In the genomic region with DNA sequence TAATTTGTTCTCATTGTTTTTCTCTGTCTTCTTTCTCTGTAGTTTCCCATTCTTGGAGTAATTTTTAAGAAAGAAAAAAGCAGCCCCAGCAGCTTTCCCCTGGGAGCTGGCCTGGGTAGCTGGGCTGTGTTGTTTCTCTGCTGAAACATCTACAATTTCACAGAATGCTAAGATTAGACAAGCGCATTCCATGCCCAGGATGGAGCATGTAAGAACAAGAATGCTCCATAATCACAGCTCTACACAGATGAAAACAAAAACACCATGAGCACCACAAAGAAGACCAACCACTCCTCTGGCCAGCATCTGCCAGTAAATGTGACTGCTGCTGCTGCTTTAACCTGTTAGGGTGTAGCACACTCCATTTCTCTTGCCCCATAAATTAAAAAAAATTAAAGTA, we compare ENCODE assay signal across 19 cellular contexts.
DNase-seq lines count a peak whose midpoint lies in the region; ATAC-seq, FAIRE-seq and TF ChIP-seq lines count a peak whose summit lies in the region.
"Had no signal": no experiment of that assay in that cellular context is flagged by ENCODE, and none has a peak within 500 bp of the region (broad histone marks: within the 10 kb centered on the region; RNA-seq: fewer than 3 reads in every experiment).

No MANE protein-coding gene starts in this region.

- H3K4me1 Mint-ChIP-seq in chondrocyte (ENCODE audit: low read depth) (peaks cover 15% of the 10 kb centered on the region), nephron (peaks cover 15% of the 10 kb centered on the region)
- H3K4me1 Mint-ChIP-seq: activated B cell treated with CpG ODN at 0.5 μM for 24 hours; activated naive CD4-positive, alpha-beta T cell treated with anti-CD3 and anti-CD28 coated beads, Interleukin-2, amount 50 U/mL, for 24 hours had no signal

- ATAC-seq in DND-41 (ENCODE audit: insufficient read depth, low read depth): no peak; the same call in 2 of the 3 replicates
- ATAC-seq in GM21381 (IDR thresholded peaks at IDR 0.05; ENCODE audit: unreplicated experiment): no peak
- ATAC-seq in GM21390 (IDR thresholded peaks at IDR 0.05; ENCODE audit: unreplicated experiment): no peak
- ATAC-seq: heart right ventricle, left cardiac atrium had no signal

- no peaks in the 10 kb centered on the region for H4K20me1 ChIP-seq in DND-41 (ENCODE audit: insufficient read depth, low read length)

- H3K9me3 Mint-ChIP-seq in chondrocyte (ENCODE audit: low read depth): peaks cover 3% of the 10 kb centered on the region
- H3K9me3 Mint-ChIP-seq in nephron: no peaks in the 10 kb centered on the region
- H3K9me3 Mint-ChIP-seq: activated B cell treated with CpG ODN at 0.5 μM for 24 hours; activated naive CD4-positive, alpha-beta T cell treated with anti-CD3 and anti-CD28 coated beads, Interleukin-2, amount 50 U/mL, for 24 hours; central memory CD8-positive, alpha-beta T cell had no signal

- no peak for TF ChIP-seq CTCF in DND-41 (IDR thresholded peaks at IDR 0.05; ENCODE audit: borderline replicate concordance, extremely low read depth, low read length, poor library complexity, severe bottlenecking)
- TF ChIP-seq CTCF in chondrocyte (IDR thresholded peaks at IDR 0.05): no peak
- no peak for TF ChIP-seq CTCF in nephron (IDR thresholded peaks at IDR 0.05; ENCODE audit: unreplicated experiment in 3 of 3)

- H3K27ac ChIP-seq in DND-41 (ENCODE audit: low read length): no peak overlapping the region
- H3K27ac ChIP-seq: heart right ventricle, PC-9, tibial artery had no signal

- peak overlapping the region; percentile 32 for H3K27ac Mint-ChIP-seq in chondrocyte (ENCODE audit: unreplicated experiment)
- H3K27ac Mint-ChIP-seq in nephron: peak overlapping the region in 2 of 3 experiments; percentile 50 to 67
- H3K27ac Mint-ChIP-seq: activated B cell treated with CpG ODN at 0.5 μM for 24 hours; activated naive CD4-positive, alpha-beta T cell treated with anti-CD3 and anti-CD28 coated beads, Interleukin-2, amount 50 U/mL, for 24 hours; CD14-positive monocyte had no signal

- H2AFZ ChIP-seq in DND-41 (ENCODE audit: low read depth, low read length): peak overlapping the region; percentile 17; the same call in 1 of the 2 replicates
- H2AFZ ChIP-seq: PC-9 had no signal

- DNase-seq in DND-41 (no peak), LHCN-M2 (ENCODE audit: low read depth) (peak; percentile 64), chondrocyte (ENCODE audit: low spot score) (no peak), NOMO-1 treated with dmso at 0.1 percent for 144 hours (lab: John Stamatoyannopoulos, UW; ENCODE audit: unreplicated experiment) (no peak), RCC 7860 (ENCODE audit: low spot score) (no peak)
- DNase-seq: activated B cell treated with CpG ODN at 0.5 μM for 24 hours; heart right ventricle; left cardiac atrium; NCI-H226; PC-9; stimulated activated CD4-positive, alpha-beta T cell treated with anti-CD3 and anti-CD28 coated beads, Interleukin-1b, Interleukin-23, amount 100 ng/mL, for 48 hours; stimulated activated CD8-positive, alpha-beta memory T cell treated with anti-CD3 and anti-CD28 coated beads, Interleukin-4, amount 100 ng/mL, for 48 hours; tibial artery had no signal

- no peak overlapping the region for H3K4me2 ChIP-seq in DND-41 (ENCODE audit: insufficient read depth, low read length)
- H3K4me2 ChIP-seq: PC-9 had no signal

- H3K4me3 Mint-ChIP-seq in chondrocyte (ENCODE audit: unreplicated experiment): no peak overlapping the region
- no peak overlapping the region for H3K4me3 Mint-ChIP-seq in nephron
- H3K4me3 Mint-ChIP-seq: activated B cell treated with CpG ODN at 0.5 μM for 24 hours; activated naive CD4-positive, alpha-beta T cell treated with anti-CD3 and anti-CD28 coated beads, Interleukin-2, amount 50 U/mL, for 24 hours; CD14-positive monocyte; central memory CD8-positive, alpha-beta T cell had no signal

- no peak overlapping the region for H3K9ac ChIP-seq in DND-41 (ENCODE audit: low read depth, low read length)

- no peak overlapping the region for H3K4me3 ChIP-seq in DND-41 (ENCODE audit: low read depth in 1 of 2, low read length in 2 of 2)
- H3K4me3 ChIP-seq: heart right ventricle, PC-9, tibial artery had no signal

- peaks cover 20% of the 10 kb centered on the region for H3K4me1 ChIP-seq in DND-41 (ENCODE audit: insufficient read depth, low read length)
- H3K4me1 ChIP-seq: heart right ventricle had no signal

- FAIRE-seq in RCC 7860 (lab: Jason Lieb, UNC): no peak

- H3K36me3 ChIP-seq in DND-41 (ENCODE audit: insufficient read depth, low read length): no peaks in the 10 kb centered on the region
- H3K36me3 ChIP-seq: heart right ventricle, tibial artery had no signal

- no peaks in the 10 kb centered on the region for H3K27me3 ChIP-seq in DND-41 (ENCODE audit: insufficient read depth, low read length, poor library complexity)
- H3K27me3 ChIP-seq: heart right ventricle, tibial artery had no signal

- H3K27me3 Mint-ChIP-seq in chondrocyte (ENCODE audit: low read depth) (peaks cover 3% of the 10 kb centered on the region), nephron (ENCODE audit: low read depth) (no peaks in the 10 kb centered on the region)
- H3K27me3 Mint-ChIP-seq: activated B cell treated with CpG ODN at 0.5 μM for 24 hours; activated naive CD4-positive, alpha-beta T cell treated with anti-CD3 and anti-CD28 coated beads, Interleukin-2, amount 50 U/mL, for 24 hours; central memory CD8-positive, alpha-beta T cell had no signal

- H3K79me2 ChIP-seq in DND-41 (ENCODE audit: insufficient read depth, low read length): no peaks in the 10 kb centered on the region

- H3K36me3 Mint-ChIP-seq in chondrocyte (ENCODE audit: low read depth) (no peaks in the 10 kb centered on the region), nephron (ENCODE audit: low read depth) (no peaks in the 10 kb centered on the region)
- H3K36me3 Mint-ChIP-seq: activated naive CD4-positive, alpha-beta T cell treated with anti-CD3 and anti-CD28 coated beads, Interleukin-2, amount 50 U/mL, for 24 hours; CD14-positive monocyte had no signal

- no peaks in the 10 kb centered on the region for H3K9me3 ChIP-seq in DND-41 (ENCODE audit: insufficient read depth, low read length, severe bottlenecking)
- H3K9me3 ChIP-seq: tibial artery had no signal
